ENCODE assay signal across 1 cellular context in the genomic region with DNA sequence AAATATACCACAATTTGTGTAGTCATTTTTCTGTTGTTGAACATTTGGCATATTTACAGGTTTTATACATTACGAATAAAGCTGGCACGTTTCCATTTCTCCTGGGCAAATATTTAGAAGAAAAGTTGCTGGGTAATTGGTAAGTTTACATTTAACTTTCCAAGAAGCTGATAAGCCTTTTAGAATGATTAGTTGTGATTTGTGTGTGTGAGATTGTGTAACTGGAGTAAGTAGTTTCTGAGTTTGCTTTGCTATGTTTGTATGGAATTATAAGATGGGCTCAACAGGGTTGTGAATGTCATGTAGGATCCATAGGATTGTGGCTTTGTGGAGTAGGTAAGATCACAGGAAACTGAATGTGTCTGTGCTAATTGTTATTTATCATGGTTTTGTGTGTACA.
TF ChIP-seq lines count a peak whose summit lies in the region.

No MANE protein-coding gene starts in this region.

TF ChIP-seq in GM23338, 12 proteins besides CTCF, POLR2A, EP300 and RAD21 (continued from another document):
- TF ChIP-seq, protein P1, sequence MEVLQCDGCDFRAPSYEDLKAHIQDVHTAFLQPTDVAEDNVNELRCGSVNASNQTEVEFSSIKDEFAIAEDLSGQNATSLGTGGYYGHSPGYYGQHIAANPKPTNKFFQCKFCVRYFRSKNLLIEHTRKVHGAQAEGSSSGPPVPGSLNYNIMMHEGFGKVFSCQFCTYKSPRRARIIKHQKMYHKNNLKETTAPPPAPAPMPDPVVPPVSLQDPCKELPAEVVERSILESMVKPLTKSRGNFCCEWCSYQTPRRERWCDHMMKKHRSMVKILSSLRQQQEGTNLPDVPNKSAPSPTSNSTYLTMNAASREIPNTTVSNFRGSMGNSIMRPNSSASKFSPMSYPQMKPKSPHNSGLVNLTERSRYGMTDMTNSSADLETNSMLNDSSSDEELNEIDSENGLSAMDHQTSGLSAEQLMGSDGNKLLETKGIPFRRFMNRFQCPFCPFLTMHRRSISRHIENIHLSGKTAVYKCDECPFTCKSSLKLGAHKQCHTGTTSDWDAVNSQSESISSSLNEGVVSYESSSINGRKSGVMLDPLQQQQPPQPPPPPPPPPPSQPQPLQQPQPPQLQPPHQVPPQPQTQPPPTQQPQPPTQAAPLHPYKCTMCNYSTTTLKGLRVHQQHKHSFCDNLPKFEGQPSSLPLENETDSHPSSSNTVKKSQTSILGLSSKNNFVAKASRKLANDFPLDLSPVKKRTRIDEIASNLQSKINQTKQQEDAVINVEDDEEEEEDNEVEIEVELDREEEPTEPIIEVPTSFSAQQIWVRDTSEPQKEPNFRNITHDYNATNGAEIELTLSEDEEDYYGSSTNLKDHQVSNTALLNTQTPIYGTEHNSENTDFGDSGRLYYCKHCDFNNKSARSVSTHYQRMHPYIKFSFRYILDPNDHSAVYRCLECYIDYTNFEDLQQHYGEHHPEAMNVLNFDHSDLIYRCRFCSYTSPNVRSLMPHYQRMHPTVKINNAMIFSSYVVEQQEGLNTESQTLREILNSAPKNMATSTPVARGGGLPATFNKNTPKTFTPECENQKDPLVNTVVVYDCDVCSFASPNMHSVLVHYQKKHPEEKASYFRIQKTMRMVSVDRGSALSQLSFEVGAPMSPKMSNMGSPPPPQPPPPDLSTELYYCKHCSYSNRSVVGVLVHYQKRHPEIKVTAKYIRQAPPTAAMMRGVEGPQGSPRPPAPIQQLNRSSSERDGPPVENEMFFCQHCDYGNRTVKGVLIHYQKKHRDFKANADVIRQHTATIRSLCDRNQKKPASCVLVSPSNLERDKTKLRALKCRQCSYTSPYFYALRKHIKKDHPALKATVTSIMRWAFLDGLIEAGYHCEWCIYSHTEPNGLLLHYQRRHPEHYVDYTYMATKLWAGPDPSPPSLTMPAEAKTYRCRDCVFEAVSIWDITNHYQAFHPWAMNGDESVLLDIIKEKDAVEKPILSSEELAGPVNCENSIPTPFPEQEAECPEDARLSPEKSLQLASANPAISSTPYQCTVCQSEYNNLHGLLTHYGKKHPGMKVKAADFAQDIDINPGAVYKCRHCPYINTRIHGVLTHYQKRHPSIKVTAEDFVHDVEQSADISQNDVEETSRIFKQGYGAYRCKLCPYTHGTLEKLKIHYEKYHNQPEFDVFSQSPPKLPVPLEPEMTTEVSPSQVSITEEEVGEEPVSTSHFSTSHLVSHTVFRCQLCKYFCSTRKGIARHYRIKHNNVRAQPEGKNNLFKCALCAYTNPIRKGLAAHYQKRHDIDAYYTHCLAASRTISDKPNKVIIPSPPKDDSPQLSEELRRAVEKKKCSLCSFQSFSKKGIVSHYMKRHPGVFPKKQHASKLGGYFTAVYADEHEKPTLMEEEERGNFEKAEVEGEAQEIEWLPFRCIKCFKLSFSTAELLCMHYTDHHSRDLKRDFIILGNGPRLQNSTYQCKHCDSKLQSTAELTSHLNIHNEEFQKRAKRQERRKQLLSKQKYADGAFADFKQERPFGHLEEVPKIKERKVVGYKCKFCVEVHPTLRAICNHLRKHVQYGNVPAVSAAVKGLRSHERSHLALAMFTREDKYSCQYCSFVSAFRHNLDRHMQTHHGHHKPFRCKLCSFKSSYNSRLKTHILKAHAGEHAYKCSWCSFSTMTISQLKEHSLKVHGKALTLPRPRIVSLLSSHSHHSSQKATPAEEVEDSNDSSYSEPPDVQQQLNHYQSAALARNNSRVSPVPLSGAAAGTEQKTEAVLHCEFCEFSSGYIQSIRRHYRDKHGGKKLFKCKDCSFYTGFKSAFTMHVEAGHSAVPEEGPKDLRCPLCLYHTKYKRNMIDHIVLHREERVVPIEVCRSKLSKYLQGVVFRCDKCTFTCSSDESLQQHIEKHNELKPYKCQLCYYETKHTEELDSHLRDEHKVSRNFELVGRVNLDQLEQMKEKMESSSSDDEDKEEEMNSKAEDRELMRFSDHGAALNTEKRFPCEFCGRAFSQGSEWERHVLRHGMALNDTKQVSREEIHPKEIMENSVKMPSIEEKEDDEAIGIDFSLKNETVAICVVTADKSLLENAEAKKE (CRISPR knock-in tag; IDR thresholded peaks at IDR 0.05) = no peak
- TF ChIP-seq POLR2AphosphoS5 (IDR thresholded peaks at IDR 0.05; ENCODE audit: low read depth) (no peak), CREB1 (CRISPR knock-in tag; IDR thresholded peaks at IDR 0.05; ENCODE audit: low read depth) (no peak), ZNF114 (CRISPR knock-in tag; IDR thresholded peaks at IDR 0.05) (no peak), STAT1 (IDR thresholded peaks at IDR 0.05; ENCODE audit: unreplicated experiment) (no peak), JUNB (IDR thresholded peaks at IDR 0.05; ENCODE audit: unreplicated experiment) (no peak), ZNF331 (CRISPR knock-in tag; IDR thresholded peaks at IDR 0.05; ENCODE audit: low read depth) (no peak), EZH2 (IDR thresholded peaks at IDR 0.05; ENCODE audit: low read depth, unreplicated experiment) (no peak), EZH2phosphoT487 (IDR thresholded peaks at IDR 0.05; ENCODE audit: unreplicated experiment) (no peak)
TF ChIP-seq in GM23338: peak in this region for 0.
